Comparison of ENCODE assay signal across 15 cellular contexts in the genomic region with DNA sequence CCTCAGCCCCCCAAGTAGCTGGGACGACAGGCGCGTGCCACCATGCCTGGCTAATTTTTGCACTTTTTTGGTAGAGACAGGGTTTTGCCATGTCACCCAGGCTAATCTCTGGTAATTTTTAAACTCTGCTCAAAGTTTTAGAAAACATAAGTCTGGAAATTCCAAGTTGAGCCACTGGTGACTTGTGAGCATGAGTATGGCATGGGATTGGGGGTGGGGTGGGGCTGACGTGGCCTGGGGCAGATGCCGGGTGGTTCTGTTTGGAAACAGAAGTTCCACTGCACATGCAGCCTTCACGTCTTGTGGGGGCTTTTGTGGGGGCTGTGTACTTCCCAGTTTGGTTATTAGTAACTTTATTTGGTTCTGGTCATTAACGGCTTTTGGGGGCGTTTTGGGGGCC.
DNase-seq lines count a peak whose midpoint lies in the region; ATAC-seq, FAIRE-seq and TF ChIP-seq lines count a peak whose summit lies in the region.
"Had no signal": no experiment of that assay in that cellular context is flagged by ENCODE, and none has a peak within 500 bp of the region (broad histone marks: within the 10 kb centered on the region; RNA-seq: fewer than 3 reads in every experiment).

No MANE protein-coding gene starts in this region.

- peaks cover 0 to 11% (median 2%) of the 10 kb centered on the region in 6 donors for H3K36me3 ChIP-seq in spleen

- H3K27me3 ChIP-seq in spleen (replicated peaks in 1 of 7): no peaks in the 10 kb centered on the region

- intact Hi-C loops in spleen (cut with DNase I; ENCODE audit: low total_unique reads): no loop called here

- peak; percentile 5 for FAIRE-seq in RCC 7860 (lab: Jason Lieb, UNC)
- FAIRE-seq: HTR-8/SVneo had no signal

- no peaks in the 10 kb centered on the region for H3K9me3 Mint-ChIP-seq in T-helper 2 cell treated with Interferon-gamma antibody and Interleukin-4, amounts not matched to agents 5 μg/mL and 100 μg/mL, for 36 hours
- H3K9me3 Mint-ChIP-seq: activated naive CD4-positive, alpha-beta T cell treated with anti-CD3 and anti-CD28 coated beads for 36 hours; central memory CD8-positive, alpha-beta T cell had no signal

- H3K4me3 ChIP-seq in foreskin fibroblast (ENCODE audit: low read depth in 1 of 2, low read length in 2 of 2) (no peak overlapping the region), spleen (no peak overlapping the region)
- H3K4me3 ChIP-seq: psoas muscle had no signal

- H3K9me3 ChIP-seq in spleen: no peaks in the 10 kb centered on the region
- H3K9me3 ChIP-seq: psoas muscle had no signal

- H3K4me1 ChIP-seq in spleen: peaks cover 54 to 100% (median 86%) of the 10 kb centered on the region in 6 donors
- H3K4me1 ChIP-seq: psoas muscle had no signal

- TF ChIP-seq CTCF in foreskin fibroblast (IDR thresholded peaks at IDR 0.05; ENCODE audit: low read depth, low read length): no peak
- no peak for TF ChIP-seq CTCF in spleen (IDR thresholded peaks at IDR 0.05 in 8 of 11, conservative IDR thresholded peaks at IDR 0.05 in 3 of 11)

- ATAC-seq in HG03354 (IDR thresholded peaks at IDR 0.05; ENCODE audit: poor library complexity, severe bottlenecking, unreplicated experiment): no peak
- ATAC-seq: psoas muscle had no signal

- H3K27me3 Mint-ChIP-seq in T-helper 2 cell treated with Interferon-gamma antibody and Interleukin-4, amounts not matched to agents 5 μg/mL and 100 μg/mL, for 36 hours (ENCODE audit: low read depth): no peaks in the 10 kb centered on the region
- H3K27me3 Mint-ChIP-seq: central memory CD8-positive, alpha-beta T cell had no signal

- H3K4me1 Mint-ChIP-seq in T-helper 2 cell treated with Interferon-gamma antibody and Interleukin-4, amounts not matched to agents 5 μg/mL and 100 μg/mL, for 36 hours (ENCODE audit: low read depth): peaks cover 74% of the 10 kb centered on the region

- H3K36me3 Mint-ChIP-seq in T-helper 2 cell treated with Interferon-gamma antibody and Interleukin-4, amounts not matched to agents 5 μg/mL and 100 μg/mL, for 36 hours (ENCODE audit: low read depth): peaks cover 36% of the 10 kb centered on the region

- no peak for TF ChIP-seq POLR2A in spleen (IDR thresholded peaks at IDR 0.05)

- H3K27ac Mint-ChIP-seq in T-helper 2 cell treated with Interferon-gamma antibody and Interleukin-4, amounts not matched to agents 5 μg/mL and 100 μg/mL, for 36 hours: no peak overlapping the region
- H3K27ac Mint-ChIP-seq: activated naive CD4-positive, alpha-beta T cell treated with anti-CD3 and anti-CD28 coated beads for 36 hours had no signal

- WGBS in spleen, 5 donors: 55 to 68% (median 60%) methylated on average over 8 of the region's 8 CpGs

- peak overlapping the region in 4 of 8 donors; percentile 8 to 80 (median 22) for H3K27ac ChIP-seq in spleen
- H3K27ac ChIP-seq: psoas muscle had no signal

- no peak overlapping the region for H3K4me3 Mint-ChIP-seq in T-helper 2 cell treated with Interferon-gamma antibody and Interleukin-4, amounts not matched to agents 5 μg/mL and 100 μg/mL, for 36 hours
- H3K4me3 Mint-ChIP-seq: activated naive CD4-positive, alpha-beta T cell treated with anti-CD3 and anti-CD28 coated beads for 36 hours; central memory CD8-positive, alpha-beta T cell had no signal

- DNase-seq in Daoy (ENCODE audit: low read depth): peak; percentile 59
- DNase-seq in RCC 7860 (ENCODE audit: low spot score): peak; percentile 62
- peak; percentile 52 to 85 for DNase-seq in foreskin fibroblast
- peak; percentile 73 for DNase-seq in spleen
- no peak for DNase-seq in COLO829 (ENCODE audit: low spot score)
- DNase-seq in NCI-H2029 (lab: John Stamatoyannopoulos, UW): no peak
- DNase-seq in T-helper 2 cell treated with Interferon-gamma antibody and Interleukin-4, amounts not matched to agents 5 μg/mL and 100 μg/mL, for 36 hours (ENCODE audit: low spot score): no peak
- DNase-seq: activated naive CD4-positive, alpha-beta T cell treated with anti-CD3 and anti-CD28 coated beads for 36 hours; NCI-H1048; NCI-H446 treated with DMSO at 0.1 percent for 48 hours; psoas muscle; stimulated activated naive CD4-positive, alpha-beta T cell had no signal

Comparison
In these comparisons a context has a peak if more than half of its experiments do, and no peak if none do; other contexts are left out.
1. DNase-seq: peak in Daoy (single experiment), RCC 7860 (single experiment), foreskin fibroblast (2 of 2) and spleen (single experiment); none in COLO829 (single experiment), NCI-H2029 (single experiment) and T-helper 2 cell treated with Interferon-gamma antibody and Interleukin-4, amounts not matched to agents 5 μg/mL and 100 μg/mL, for 36 hours (single experiment).